In genomic region chr1:18505666-18506065, GRCh38 we compare ENCODE assay signal across 28 cellular contexts. TPM values are rescaled to one million over a fixed set of nuclear protein-coding genes. Genes with fewer than 3 reads are reported as not detected.
"Had no signal": no experiment of that assay in that cellular context is flagged by ENCODE, and none has a peak within 500 bp of the region (broad histone marks: within the 10 kb centered on the region; RNA-seq: fewer than 3 reads in every experiment).

No MANE protein-coding gene starts in this region.

- H3K27me3 Mint-ChIP-seq: progenitor cell of endocrine pancreas had no signal

- H3K27ac ChIP-seq: left lung, lower lobe of right lung, parathyroid adenoma, right atrium auricular region, right lobe of liver, tibial nerve, uterus had no signal

- H3K4me3 Mint-ChIP-seq: immature natural killer cell; naive thymus-derived CD8-positive, alpha-beta T cell; nephron; neural crest cell; stimulated activated memory B cell treated with anti-CD40 and anti-IgM and Interleukin-4, amounts not matched to agents 10 μg/mL and 1 μg/mL and 100 μg/mL, for 72 hours; stimulated activated naive CD8-positive, alpha-beta T cell treated with anti-CD3 and anti-CD28 coated beads, Interleukin-15, amount 100 ng/mL, for 72 hours; type B pancreatic cell had no signal

- H3K9me3 Mint-ChIP-seq: stimulated activated naive CD8-positive, alpha-beta T cell treated with anti-CD3 and anti-CD28 coated beads, Interleukin-15, amount 100 ng/mL, for 72 hours; type B pancreatic cell had no signal

- H3K4me3 ChIP-seq: left lung, lower lobe of right lung, right atrium auricular region, right lobe of liver, tibial nerve, uterus had no signal

- H3K9ac ChIP-seq: parathyroid adenoma had no signal

- H3K36me3 ChIP-seq: left lung, lower lobe of right lung, right atrium auricular region, right lobe of liver, tibial nerve, uterus had no signal

- DNase-seq: hypothalamus; immature natural killer cell; kidney; left colon; left lung; lower lobe of right lung; mammary epithelial cell; mesenchymal stem cell; naive thymus-derived CD8-positive, alpha-beta T cell; nucleus accumbens; stimulated activated CD4-positive, alpha-beta T cell treated with anti-CD3 and anti-CD28 coated beads, Interleukin-4, amount 100 ng/mL, for 24 hours; stimulated activated naive CD4-positive, alpha-beta T cell treated with Interleukin-2 at 50 U/mL for 16 hours; stimulated activated naive CD8-positive, alpha-beta T cell treated with anti-CD3 and anti-CD28 coated beads, Interleukin-15, amount 100 ng/mL, for 72 hours; substantia nigra; uterus had no signal

- H3K4me1 Mint-ChIP-seq: immature natural killer cell; naive thymus-derived CD8-positive, alpha-beta T cell; neural crest cell; stimulated activated memory B cell treated with anti-CD40 and anti-IgM and Interleukin-4, amounts not matched to agents 10 μg/mL and 1 μg/mL and 100 μg/mL, for 72 hours; stimulated activated naive CD8-positive, alpha-beta T cell treated with anti-CD3 and anti-CD28 coated beads, Interleukin-15, amount 100 ng/mL, for 72 hours had no signal

- H3K27me3 ChIP-seq: right atrium auricular region, right lobe of liver, tibial nerve, uterus had no signal

- H3K27ac Mint-ChIP-seq: immature natural killer cell; naive thymus-derived CD8-positive, alpha-beta T cell; nephron; progenitor cell of endocrine pancreas; stimulated activated memory B cell treated with anti-CD40 and anti-IgM and Interleukin-4, amounts not matched to agents 10 μg/mL and 1 μg/mL and 100 μg/mL, for 72 hours; stimulated activated naive CD8-positive, alpha-beta T cell treated with anti-CD3 and anti-CD28 coated beads, Interleukin-15, amount 100 ng/mL, for 72 hours; type B pancreatic cell had no signal

- H3K36me3 Mint-ChIP-seq: stimulated activated memory B cell treated with anti-CD40 and anti-IgM and Interleukin-4, amounts not matched to agents 10 μg/mL and 1 μg/mL and 100 μg/mL, for 72 hours; type B pancreatic cell had no signal

- H3K9me3 ChIP-seq: right lobe of liver, uterus had no signal

- H3K4me1 ChIP-seq: left lung, lower lobe of right lung, parathyroid adenoma, right atrium auricular region, right lobe of liver, tibial nerve, uterus had no signal

RNA-seq across cellular contexts. Expression of gene KLHDC7A, which starts 24.9 kb away (rescaled TPM):
- total RNA-seq: naive thymus-derived CD8-positive, alpha-beta T cell; neural crest cell; osteoblast; pulmonary artery endothelial cell; skeletal muscle tissue; temporal lobe had no signal
- polyA plus RNA-seq: immature natural killer cell; mammary epithelial cell; naive thymus-derived CD8-positive, alpha-beta T cell had no signal
